23 cellular contexts compared by ENCODE assay signal in the genomic region with DNA sequence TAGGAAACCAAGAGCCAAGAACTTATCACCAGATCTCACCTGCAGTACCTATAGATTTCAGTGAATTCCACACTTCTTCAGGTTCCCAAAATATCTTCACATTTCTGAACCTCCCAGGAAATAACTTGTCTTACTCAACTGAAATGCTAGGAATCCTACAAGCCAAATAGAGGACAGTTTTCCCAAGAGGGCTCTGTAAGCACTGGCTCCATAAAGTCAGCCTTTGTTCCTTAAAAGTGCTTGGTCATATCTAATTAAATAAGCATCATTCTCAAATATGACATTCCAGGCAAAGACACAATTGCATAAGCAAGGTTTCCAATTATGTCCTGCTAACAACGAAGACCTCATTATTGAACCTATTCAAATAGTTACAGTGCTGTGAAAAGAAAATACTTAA.
DNase-seq lines count a peak whose midpoint lies in the region; ATAC-seq, FAIRE-seq and TF ChIP-seq lines count a peak whose summit lies in the region.
"Had no signal": no experiment of that assay in that cellular context is flagged by ENCODE, and none has a peak within 500 bp of the region (broad histone marks: within the 10 kb centered on the region; RNA-seq: fewer than 3 reads in every experiment).

No MANE protein-coding gene starts in this region.

- no peak for TF ChIP-seq POLR2A in HepG2 (IDR thresholded peaks at IDR 0.05; ENCODE audit: insufficient read depth in 1 of 2, low read depth in 2 of 2, low read length in 2 of 2)
- TF ChIP-seq POLR2A in right lobe of liver (IDR thresholded peaks at IDR 0.05): no peak

- in situ Hi-C loops in HepG2 (cut with HindIII; ENCODE audit: extremely low pct_ligation_motif_present, low pct_unique_long_range_greater_than_20kb): no loop called here
- in situ Hi-C loops in mammary epithelial cell (cut with MboI; ENCODE audit: low sequenced_read_pairs in 2 of 2): no loop called here

- H3K79me2 ChIP-seq in HepG2 (ENCODE audit: insufficient read depth, low read length) (no peaks in the 10 kb centered on the region), mammary epithelial cell (ENCODE audit: insufficient read depth, low read length) (no peaks in the 10 kb centered on the region)

- TF ChIP-seq EP300 in HepG2 (IDR thresholded peaks at IDR 0.05; ENCODE audit: low read depth in 2 of 2, low read length in 2 of 2): peak in 1 of 2 experiments; percentile 71; a peak in 1 of 4 replicates
- TF ChIP-seq EP300 in HepG2 (CRISPR knock-in tag; IDR thresholded peaks at IDR 0.05; ENCODE audit: borderline replicate concordance): peak; percentile 87

- peaks cover 55% of the 10 kb centered on the region for H3K4me1 ChIP-seq in HepG2 (ENCODE audit: insufficient read depth, low read length)
- no peaks in the 10 kb centered on the region for H3K4me1 ChIP-seq in right lobe of liver
- H3K4me1 ChIP-seq in adipocyte (ENCODE audit: control insufficient read depth, insufficient read depth, low read length): peaks cover 33% of the 10 kb centered on the region
- no peaks in the 10 kb centered on the region for H3K4me1 ChIP-seq in mammary epithelial cell (ENCODE audit: insufficient read depth, low read length)
- H3K4me1 ChIP-seq: HAP-1 had no signal

- no peak for TF ChIP-seq RAD21 in HepG2 (CRISPR knock-in tag; IDR thresholded peaks at IDR 0.05)

- ATAC-seq in HepG2 (peak; percentile 52; the same call in 2 of the 3 replicates), right lobe of liver (no peak), sciatic nerve (peak; percentile 81), GM21390 (IDR thresholded peaks at IDR 0.05; ENCODE audit: unreplicated experiment) (no peak)
- ATAC-seq: CD8-positive, alpha-beta T cell had no signal

- POLR2A ChIA-PET in HepG2 (lab: Yijun Ruan, JAX): no interaction called here

- H3K27me3 ChIP-seq in HepG2 (ENCODE audit: control insufficient read depth in 1 of 2, insufficient read depth in 2 of 2, low read length in 2 of 2) (no peaks in the 10 kb centered on the region), right lobe of liver (no peaks in the 10 kb centered on the region), adipocyte (replicated peaks; ENCODE audit: control insufficient read depth, insufficient read depth, low read length) (no peaks in the 10 kb centered on the region), mammary epithelial cell (ENCODE audit: insufficient read depth, low read length) (no peaks in the 10 kb centered on the region)
- H3K27me3 ChIP-seq: BLaER1 had no signal

- H2AFZ ChIP-seq in HepG2 (ENCODE audit: low read length): no peak overlapping the region
- H2AFZ ChIP-seq in mammary epithelial cell (ENCODE audit: low read depth, low read length): no peak overlapping the region

- H3K9ac ChIP-seq in HepG2 (ENCODE audit: insufficient read depth, low read depth, low read length): no peak overlapping the region
- H3K9ac ChIP-seq in adipocyte (ENCODE audit: low read length): no peak overlapping the region
- H3K9ac ChIP-seq in mammary epithelial cell (ENCODE audit: insufficient read depth, low read length): no peak overlapping the region
- H3K9ac ChIP-seq: BLaER1 had no signal

- H3K9me3 ChIP-seq in HepG2 (ENCODE audit: low read length) (peaks cover 4% of the 10 kb centered on the region), right lobe of liver (no peaks in the 10 kb centered on the region), adipocyte (ENCODE audit: control insufficient read depth, low read length) (peaks cover 7% of the 10 kb centered on the region), mammary epithelial cell (replicated peaks; ENCODE audit: insufficient read depth, low read length) (no peaks in the 10 kb centered on the region)
- H3K9me3 ChIP-seq: HAP-1 had no signal

- H3K4me2 ChIP-seq in HepG2 (ENCODE audit: low read depth, low read length) (no peak overlapping the region), mammary epithelial cell (ENCODE audit: insufficient read depth, low read depth, low read length) (no peak overlapping the region)
- H3K4me2 ChIP-seq: BLaER1 had no signal

- intact Hi-C loops in HepG2 (cut with micrococcal nuclease; ENCODE audit: unreplicated experiment): loop anchor here (2.0 kb wide), 1 partner anchor 20 kb away; no protein-coding TSS in a partner anchor
- intact Hi-C loops in right lobe of liver (cut with DNase I): no loop called here
- intact Hi-C loops in sciatic nerve (cut with DNase I): no loop called here
- intact Hi-C loops in mammary epithelial cell (cut with micrococcal nuclease): no loop called here

- H3K27ac ChIP-seq in HepG2 (ENCODE audit: extremely low read length, insufficient read depth, low read length): no peak overlapping the region
- H3K27ac ChIP-seq in right lobe of liver: no peak overlapping the region
- no peak overlapping the region for H3K27ac ChIP-seq in mammary epithelial cell (ENCODE audit: insufficient read depth, low read depth, low read length)
- H3K27ac ChIP-seq: 22Rv1, BLaER1, C4-2B had no signal

- H3K36me3 ChIP-seq in HepG2 (replicated peaks in 1 of 2; ENCODE audit: control insufficient read depth in 1 of 2, insufficient read depth in 2 of 2, low read length in 2 of 2) (no peaks in the 10 kb centered on the region), right lobe of liver (no peaks in the 10 kb centered on the region), adipocyte (ENCODE audit: control insufficient read depth, insufficient read depth, low read length, severe bottlenecking) (no peaks in the 10 kb centered on the region), mammary epithelial cell (ENCODE audit: insufficient read depth, low read length) (no peaks in the 10 kb centered on the region)
- H3K36me3 ChIP-seq: BLaER1, HAP-1 had no signal

- DNase-seq in HepG2 (ENCODE audit: low spot score) (peak; percentile 93), right lobe of liver (no peak), adipocyte (ENCODE audit: low read depth) (no peak), sciatic nerve (ENCODE audit: low spot score) (no peak), mammary epithelial cell (no peak)
- DNase-seq in activated CD4-positive, alpha-beta T cell treated with anti-CD3 and anti-CD28 coated beads for 1 hour: no peak
- DNase-seq: Calu3; CD4-positive, CD25-positive, alpha-beta regulatory T cell; CD8-positive, alpha-beta T cell; DMS53; DMS79 treated with DMSO at 0.1 percent for 48 hours; GF-D8; GOT3; HFFc6 had no signal

- H3K4me3 ChIP-seq in HepG2 (replicated peaks in 1 of 3; ENCODE audit: insufficient read depth in 1 of 3, low read depth in 2 of 3, low read length in 3 of 3) (no peak overlapping the region), right lobe of liver (no peak overlapping the region), adipocyte (ENCODE audit: low read length) (peak overlapping the region; percentile 44), mammary epithelial cell (replicated peaks in 1 of 3; ENCODE audit: insufficient read depth in 1 of 3, low read depth in 2 of 3, low read length in 3 of 3) (no peak overlapping the region)
- H3K4me3 ChIP-seq: BLaER1, HAP-1 had no signal

- no peak for TF ChIP-seq CTCF in HepG2 (CRISPR knock-in tag; IDR thresholded peaks at IDR 0.05)
- TF ChIP-seq CTCF in right lobe of liver (IDR thresholded peaks at IDR 0.05): no peak
- TF ChIP-seq CTCF in mammary epithelial cell (conservative IDR thresholded peaks at IDR 0.05 in 1 of 2, IDR thresholded peaks at IDR 0.05 in 1 of 2; ENCODE audit: extremely low read depth in 1 of 2, insufficient read depth in 1 of 2, low read depth in 1 of 2, low read length in 2 of 2): no peak

- FAIRE-seq in HepG2 (lab: Jason Lieb, UNC): no peak
- FAIRE-seq: A204.1, GM12891, GM18507, H54 had no signal

- dilution Hi-C loops in mammary epithelial cell (cut with HindIII; ENCODE audit: low sequenced_read_pairs): no loop called here

- 0% methylated on average over 1 of the region's 1 CpG for WGBS in HepG2 (ENCODE audit: low lambda C conversion rate)
- WGBS in right lobe of liver (ENCODE audit: insufficient coverage, low coverage, low lambda C conversion rate, missing lambda C conversion rate): 32% methylated on average over 1 of the region's 1 CpG
- 10% methylated on average over 1 of the region's 1 CpG for WGBS in mammary epithelial cell (ENCODE audit: low coverage, missing lambda C conversion rate)

- no peaks in the 10 kb centered on the region for H4K20me1 ChIP-seq in HepG2 (ENCODE audit: insufficient read depth, low read length)
- no peaks in the 10 kb centered on the region for H4K20me1 ChIP-seq in mammary epithelial cell (ENCODE audit: insufficient read depth, low read length)
- H4K20me1 ChIP-seq: BLaER1 had no signal

- CTCF ChIA-PET in HepG2 (lab: Yijun Ruan, JAX; ENCODE audit: low intra/inter-chr PET ratio, low total read pairs) (no interaction called here), mammary epithelial cell (lab: Charles Lee; ENCODE audit: low non-redundant PET) (no interaction called here)

- BruUV-seq in HepG2 (replicated peaks; lab: Mats Ljungman, UMichigan): no TSS peak
- BruUV-seq in mammary epithelial cell (replicated peaks; lab: Mats Ljungman, UMichigan): no TSS peak

TF ChIP-seq in HepG2, 621 proteins besides CTCF, POLR2A, EP300 and RAD21 (continues in another document):
- TF ChIP-seq, protein P1, sequence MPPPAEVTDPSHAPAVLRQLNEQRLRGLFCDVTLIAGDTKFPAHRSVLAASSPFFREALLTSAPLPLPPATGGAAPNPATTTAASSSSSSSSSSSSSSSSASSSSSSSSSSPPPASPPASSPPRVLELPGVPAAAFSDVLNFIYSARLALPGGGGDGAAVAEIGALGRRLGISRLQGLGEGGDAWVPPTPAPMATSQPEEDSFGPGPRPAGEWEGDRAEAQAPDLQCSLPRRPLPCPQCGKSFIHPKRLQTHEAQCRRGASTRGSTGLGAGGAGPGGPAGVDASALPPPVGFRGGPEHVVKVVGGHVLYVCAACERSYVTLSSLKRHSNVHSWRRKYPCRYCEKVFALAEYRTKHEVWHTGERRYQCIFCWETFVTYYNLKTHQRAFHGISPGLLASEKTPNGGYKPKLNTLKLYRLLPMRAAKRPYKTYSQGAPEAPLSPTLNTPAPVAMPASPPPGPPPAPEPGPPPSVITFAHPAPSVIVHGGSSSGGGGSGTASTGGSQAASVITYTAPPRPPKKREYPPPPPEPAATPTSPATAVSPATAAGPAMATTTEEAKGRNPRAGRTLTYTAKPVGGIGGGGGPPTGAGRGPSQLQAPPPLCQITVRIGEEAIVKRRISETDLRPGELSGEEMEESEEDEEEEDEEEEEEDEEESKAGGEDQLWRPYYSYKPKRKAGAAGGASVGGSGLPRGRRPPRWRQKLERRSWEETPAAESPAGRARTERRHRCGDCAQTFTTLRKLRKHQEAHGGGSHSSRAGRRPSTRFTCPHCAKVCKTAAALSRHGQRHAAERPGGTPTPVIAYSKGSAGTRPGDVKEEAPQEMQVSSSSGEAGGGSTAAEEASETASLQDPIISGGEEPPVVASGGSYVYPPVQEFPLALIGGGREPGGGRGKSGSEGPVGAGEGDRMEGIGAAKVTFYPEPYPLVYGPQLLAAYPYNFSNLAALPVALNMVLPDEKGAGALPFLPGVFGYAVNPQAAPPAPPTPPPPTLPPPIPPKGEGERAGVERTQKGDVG (CRISPR knock-in tag; IDR thresholded peaks at IDR 0.05; ENCODE audit: borderline replicate concordance): no peak
- TF ChIP-seq ZNF225 (CRISPR knock-in tag; IDR thresholded peaks at IDR 0.05) (no peak), JUND (CRISPR knock-in tag; IDR thresholded peaks at IDR 0.05) (no peak), PRMT3 (CRISPR knock-in tag; IDR thresholded peaks at IDR 0.05; ENCODE audit: borderline replicate concordance, low read depth) (no peak), ZFP36 (IDR thresholded peaks at IDR 0.05; ENCODE audit: borderline replicate concordance, low read depth, low read length, partially characterized antibody) (no peak)

Comparison
In these comparisons a context has a peak if more than half of its experiments do, and no peak if none do; other contexts are left out.
1. ATAC-seq: peak in HepG2 (single experiment) and sciatic nerve (single experiment); none in right lobe of liver (0 of 4) and GM21390 (single experiment).